7 cellular contexts compared by ENCODE assay signal in the genomic region with DNA sequence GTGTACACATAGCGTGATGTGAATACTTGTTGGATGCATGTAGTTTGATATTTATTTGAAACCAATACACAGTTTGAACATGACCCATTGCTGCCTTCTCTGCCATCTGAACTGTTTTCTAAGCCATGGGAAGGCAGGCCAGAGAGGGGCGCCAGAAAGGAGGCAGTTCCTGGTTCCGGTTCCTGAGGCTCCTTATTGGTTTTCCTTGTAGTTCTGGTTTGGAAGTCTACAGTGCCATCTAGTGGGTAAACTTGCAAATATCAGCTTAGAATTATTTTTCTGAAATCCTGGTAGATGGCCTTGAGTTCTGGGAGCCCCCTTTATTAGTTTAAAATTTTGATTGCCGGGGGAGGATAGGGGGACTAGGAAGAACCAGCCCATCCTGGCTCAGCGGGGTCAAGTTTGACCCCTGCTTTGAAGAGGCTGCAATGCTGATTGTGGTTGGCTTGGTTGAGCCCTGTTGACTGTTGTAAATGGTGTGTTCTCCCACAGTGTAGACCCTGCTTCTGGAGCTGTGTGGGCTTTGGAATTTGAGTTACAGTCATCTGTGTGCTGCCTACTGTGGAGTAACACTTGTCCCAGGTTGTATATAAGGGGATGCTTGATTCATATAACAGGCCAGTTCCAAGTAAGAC. TPM values are rescaled to one million over a fixed set of nuclear protein-coding genes. Genes with fewer than 3 reads are reported as not detected.
A peak's percentile ranks its signal among the peaks of the same experiment; 100 is the strongest.
DNase-seq lines count a peak whose midpoint lies in the region; ATAC-seq, FAIRE-seq and TF ChIP-seq lines count a peak whose summit lies in the region.

No MANE protein-coding gene starts in this region.

- no peaks in the 10 kb centered on the region for H3K36me3 ChIP-seq in right atrium auricular region

- TF ChIP-seq CTCF in LNCAP (IDR thresholded peaks at IDR 0.05) (peak; percentile 74), right atrium auricular region (IDR thresholded peaks at IDR 0.05) (peak; percentile 39 to 81)

- FAIRE-seq in RCC 7860 (lab: Jason Lieb, UNC), result peak; percentile 45

- no peak overlapping the region for H3K4me3 ChIP-seq in right atrium auricular region

- ATAC-seq in GM18511 (IDR thresholded peaks at IDR 0.05; ENCODE audit: unreplicated experiment), result no peak

- H3K4me1 ChIP-seq in right atrium auricular region, result peaks cover 0 to 15% of the 10 kb centered on the region in 2 donors

- no peaks in the 10 kb centered on the region for H3K9me3 ChIP-seq in right atrium auricular region

- no peak overlapping the region for H3K27ac ChIP-seq in right atrium auricular region

- no peaks in the 10 kb centered on the region for H3K27me3 ChIP-seq in right atrium auricular region

- DNase-seq in ELR (ENCODE audit: low read depth) (peak; percentile 87), RCC 7860 (ENCODE audit: low spot score) (peak; percentile 59), anterior cingulate cortex (lab: John Stamatoyannopoulos, UW) (peak in 39 of 58 donors; percentile 4 to 81 (median 30)), right atrium auricular region (ENCODE audit: low spot score) (no peak), pulmonary artery endothelial cell (ENCODE audit: low read depth, low spot score) (peak; percentile 46)

RNA-seq across cellular contexts. Expression of gene GRAMD1B, which starts 48.4 kb away (rescaled TPM):
- 1 to 10 TPM; 3.1 to 3.8 TPM for total RNA-seq in right atrium auricular region
- total RNA-seq in pulmonary artery endothelial cell, result 2.8 and 4.5 TPM in 2 replicates
